ENCODE assay signal across 8 cellular contexts in genomic region chr2:26172866-26173595, GRCh38. TPM values are rescaled to one million over a fixed set of nuclear protein-coding genes. Genes with fewer than 3 reads are reported as not detected.
DNase-seq lines count a peak whose midpoint lies in the region; ATAC-seq and TF ChIP-seq lines count a peak whose summit lies in the region.

Gene GAREM2 (plus strand): TSS chr2:26173088. CDS start chr2:26173221, 133 bp downstream.

- H3K36me3 Mint-ChIP-seq in CD4-positive, alpha-beta memory T cell, result peaks cover 0 to 1% of the 10 kb centered on the region in 2 donors
- peaks cover 8% of the 10 kb centered on the region for H3K36me3 Mint-ChIP-seq in nephron progenitor cell (ENCODE audit: low read depth)

- peaks cover 14% of the 10 kb centered on the region for H3K27me3 ChIP-seq in CD4-positive, alpha-beta memory T cell (ENCODE audit: insufficient read depth, low read length)
- H3K27me3 ChIP-seq in effector memory CD4-positive, alpha-beta T cell (replicated peaks; ENCODE audit: control insufficient read depth, insufficient read depth, low read length, poor library complexity, severe bottlenecking), result peaks cover 23% of the 10 kb centered on the region

- no peak within 1 kb of the TSS for H3K27ac ChIP-seq in CD4-positive, alpha-beta memory T cell (ENCODE audit: low read depth, low read length)
- H3K27ac ChIP-seq in effector memory CD4-positive, alpha-beta T cell (ENCODE audit: insufficient read depth, low read length, poor library complexity, severe bottlenecking), result no peak within 1 kb of the TSS

- peaks cover 12% of the 10 kb centered on the region for H3K4me1 ChIP-seq in CD4-positive, alpha-beta memory T cell (ENCODE audit: insufficient read depth, low read length)
- peaks cover 9% of the 10 kb centered on the region for H3K4me1 ChIP-seq in effector memory CD4-positive, alpha-beta T cell (ENCODE audit: control insufficient read depth, insufficient read depth, low read length, poor library complexity, severe bottlenecking)

- no peak for ATAC-seq in HG03097 (IDR thresholded peaks at IDR 0.05; ENCODE audit: low FRiP score, unreplicated experiment)

- DNase-seq in CD4-positive, alpha-beta memory T cell, result no peak
- no peak for DNase-seq in Jurkat, Clone E6-1 (ENCODE audit: low read depth, low spot score)
- DNase-seq in effector memory CD4-positive, alpha-beta T cell, result no peak
- DNase-seq in nephron progenitor cell (peak; percentile 70), pons (ENCODE audit: low spot score) (no peak), SKM-1 (lab: John Stamatoyannopoulos, UW; ENCODE audit: unreplicated experiment) (no peak)
- no peak for DNase-seq in effector CD4-positive, alpha-beta T cell

- POLR2A ChIA-PET in CD4-positive, alpha-beta memory T cell (lab: Charles Lee; ENCODE audit: partially characterized antibody), result interaction anchor here (2.1 kb wide), 1 partner anchor 11 kb away, joined by 11 read pairs; no protein-coding TSS in a partner anchor

- intact Hi-C loops in CD4-positive, alpha-beta memory T cell (cut with micrococcal nuclease), result no loop called here

- H3K4me3 ChIP-seq in CD4-positive, alpha-beta memory T cell (ENCODE audit: low read length in 2 of 2), result peak within 1 kb of the TSS in 1 of 2 donors; percentile 24
- H3K4me3 ChIP-seq in Jurkat, Clone E6-1 (ENCODE audit: low read length), result peak within 1 kb of the TSS; percentile 42
- peak within 1 kb of the TSS; percentile 51 for H3K4me3 ChIP-seq in effector memory CD4-positive, alpha-beta T cell (ENCODE audit: insufficient read depth, low read depth, low read length, poor library complexity, severe bottlenecking)

- H3K36me3 ChIP-seq in CD4-positive, alpha-beta memory T cell (ENCODE audit: insufficient read depth, low read length), result no peaks in the 10 kb centered on the region
- H3K36me3 ChIP-seq in effector memory CD4-positive, alpha-beta T cell (ENCODE audit: control insufficient read depth, insufficient read depth, low read length), result no peaks in the 10 kb centered on the region

- H3K27ac Mint-ChIP-seq in CD4-positive, alpha-beta memory T cell, result peak within 1 kb of the TSS in 2 of 7 donors; percentile 8 to 50
- H3K27ac Mint-ChIP-seq in nephron progenitor cell, result no peak within 1 kb of the TSS

- TF ChIP-seq CTCF in nephron progenitor cell (IDR thresholded peaks at IDR 0.05), result no peak

- H3K9me3 ChIP-seq in CD4-positive, alpha-beta memory T cell (ENCODE audit: control insufficient read depth in 1 of 2, low read length in 2 of 2), result no peaks in the 10 kb centered on the region
- H3K9me3 ChIP-seq in effector memory CD4-positive, alpha-beta T cell (ENCODE audit: control insufficient read depth, low read length), result no peaks in the 10 kb centered on the region

- H3K4me3 Mint-ChIP-seq in CD4-positive, alpha-beta memory T cell, result peak within 1 kb of the TSS; percentile 60 to 89 (median 78)
- peak within 1 kb of the TSS; percentile 86 for H3K4me3 Mint-ChIP-seq in nephron progenitor cell

- H3K4me1 Mint-ChIP-seq in CD4-positive, alpha-beta memory T cell, result peaks cover 3 to 19% (median 13%) of the 10 kb centered on the region in 4 donors
- H3K4me1 Mint-ChIP-seq in nephron progenitor cell, result peaks cover 47% of the 10 kb centered on the region

- H3K9me3 Mint-ChIP-seq in CD4-positive, alpha-beta memory T cell, result no peaks in the 10 kb centered on the region
- H3K9me3 Mint-ChIP-seq in nephron progenitor cell, result no peaks in the 10 kb centered on the region

- CTCF ChIA-PET in CD4-positive, alpha-beta memory T cell (lab: Charles Lee; ENCODE audit: partially characterized antibody), result interaction anchor here (1.3 kb wide), 1 partner anchor 12 kb away, joined by 4 read pairs; no protein-coding TSS in a partner anchor

- peaks cover 17 to 35% of the 10 kb centered on the region in 2 donors for H3K27me3 Mint-ChIP-seq in CD4-positive, alpha-beta memory T cell
- H3K27me3 Mint-ChIP-seq in nephron progenitor cell (ENCODE audit: low read depth, poor library complexity), result peaks cover 43% of the 10 kb centered on the region

RNA-seq across cellular contexts. Expression of gene GAREM2, which starts in this region (rescaled TPM):
- 1 to 10 TPM; 3.2 to 3.6 TPM for total RNA-seq in CD4-positive, alpha-beta memory T cell
- 1 to 10 TPM in 1 of 2 donors, under 1 TPM in 1; 0.14 to 2.3 TPM for polyA plus RNA-seq in CD4-positive, alpha-beta memory T cell
- 10.2 TPM for polyA plus RNA-seq in Jurkat, Clone E6-1 (2012; ENCODE audit: insufficient read depth, insufficient read length)
